In genomic region chr21:38267991-38268858, GRCh38 we compare ENCODE assay signal across 1 cellular context.
TF ChIP-seq lines count a peak whose summit lies in the region.

No MANE protein-coding gene starts in this region.

TF ChIP-seq in IMR-90, 13 proteins besides CTCF, POLR2A, EP300 and RAD21:
- TF ChIP-seq, protein P1, sequence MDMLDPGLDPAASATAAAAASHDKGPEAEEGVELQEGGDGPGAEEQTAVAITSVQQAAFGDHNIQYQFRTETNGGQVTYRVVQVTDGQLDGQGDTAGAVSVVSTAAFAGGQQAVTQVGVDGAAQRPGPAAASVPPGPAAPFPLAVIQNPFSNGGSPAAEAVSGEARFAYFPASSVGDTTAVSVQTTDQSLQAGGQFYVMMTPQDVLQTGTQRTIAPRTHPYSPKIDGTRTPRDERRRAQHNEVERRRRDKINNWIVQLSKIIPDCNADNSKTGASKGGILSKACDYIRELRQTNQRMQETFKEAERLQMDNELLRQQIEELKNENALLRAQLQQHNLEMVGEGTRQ (IDR thresholded peaks at IDR 0.05; ENCODE audit: low read depth, low read length) = no peak
- TF ChIP-seq MXI1 (IDR thresholded peaks at IDR 0.05; ENCODE audit: borderline replicate concordance, low read depth, low read length) (no peak), MAFK (IDR thresholded peaks at IDR 0.05; ENCODE audit: low read depth, low read length) (no peak), ELK1 (IDR thresholded peaks at IDR 0.05; ENCODE audit: borderline replicate concordance, low read depth, low read length) (no peak), RCOR1 (IDR thresholded peaks at IDR 0.05; ENCODE audit: insufficient replicate concordance, low read length) (no peak), FOS (IDR thresholded peaks at IDR 0.05; ENCODE audit: low read depth, low read length) (no peak), NFE2L2 (IDR thresholded peaks at IDR 0.05; ENCODE audit: low read depth, low read length) (no peak), MAZ (IDR thresholded peaks at IDR 0.05; ENCODE audit: borderline replicate concordance, low read depth, low read length) (no peak), CEBPB (IDR thresholded peaks at IDR 0.05; ENCODE audit: low read depth, low read length) (no peak), CHD1 (IDR thresholded peaks at IDR 0.05; ENCODE audit: low read depth, low read length) (no peak)
